16 cellular contexts compared by ENCODE assay signal in the genomic region with DNA sequence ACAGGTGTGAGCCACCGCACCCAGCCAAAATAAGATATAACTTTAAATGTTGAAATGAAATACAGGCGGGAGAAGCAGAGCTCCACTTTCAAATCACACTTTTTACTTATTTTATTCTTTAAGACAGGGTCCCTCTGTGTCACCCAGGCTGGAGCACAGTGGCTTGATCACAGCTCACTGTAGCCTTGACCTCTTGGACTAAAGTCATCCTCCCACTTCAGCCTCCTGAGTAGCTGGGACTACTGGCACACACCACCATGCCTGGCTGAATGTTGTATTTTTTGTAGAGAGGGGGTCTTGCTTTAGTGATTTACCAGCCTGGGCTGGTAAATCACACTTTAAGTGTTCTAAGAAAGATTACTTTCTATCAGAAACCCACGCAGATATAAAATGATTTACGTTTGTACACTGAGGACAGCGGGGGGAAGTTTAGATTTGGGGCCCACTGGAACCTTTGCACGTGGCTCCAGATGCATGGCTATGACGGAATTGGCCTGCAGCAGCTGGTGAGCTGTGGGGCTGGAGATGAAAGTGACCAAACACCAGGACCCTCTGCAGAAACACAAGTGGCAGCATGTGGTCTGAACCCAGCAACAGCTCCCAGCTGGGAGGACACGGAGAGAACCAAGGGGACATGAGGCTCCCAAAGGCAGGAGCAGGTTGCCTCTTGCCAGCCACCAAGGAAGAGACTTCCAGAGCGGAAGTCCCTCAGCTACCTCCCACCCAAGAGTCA. TPM values are rescaled to one million over a fixed set of nuclear protein-coding genes. Genes with fewer than 3 reads are reported as not detected.
DNase-seq lines count a peak whose midpoint lies in the region; ATAC-seq and TF ChIP-seq lines count a peak whose summit lies in the region.
"Had no signal": no experiment of that assay in that cellular context is flagged by ENCODE, and none has a peak within 500 bp of the region (broad histone marks: within the 10 kb centered on the region; RNA-seq: fewer than 3 reads in every experiment).

No MANE protein-coding gene starts in this region.

- peaks cover 14% of the 10 kb centered on the region for H3K9me3 Mint-ChIP-seq in endodermal cell
- H3K9me3 Mint-ChIP-seq: activated T-cell treated with anti-CD3 and anti-CD28 coated beads, Interleukin-2, amount 50 U/mL, for 4 hours; stimulated activated naive B cell treated with anti-CD40 and anti-IgM and Interleukin-4, amounts not matched to agents 10 μg/mL and 1 μg/mL and 100 μg/mL, for 72 hours had no signal

- H3K27ac ChIP-seq in AG04450 (ENCODE audit: low read depth, low read length) (peak overlapping the region; percentile 83), OCI-LY1 (ENCODE audit: low read depth, low read length, poor library complexity, severe bottlenecking) (peak overlapping the region; percentile 97), endodermal cell (ENCODE audit: low read depth, low read length) (no peak overlapping the region), sigmoid colon (peak overlapping the region; percentile 94 to 99 (median 97))
- H3K27ac ChIP-seq: KMS-11 had no signal

- no peak overlapping the region for H3K4me2 ChIP-seq in OCI-LY1 (ENCODE audit: low read length)
- H3K4me2 ChIP-seq: KMS-11 had no signal

- no peak for TF ChIP-seq CTCF in AG04450 (IDR thresholded peaks at IDR 0.05; ENCODE audit: low read depth, low read length)
- TF ChIP-seq CTCF in OCI-LY1 (IDR thresholded peaks at IDR 0.05; ENCODE audit: low read length), result no peak
- TF ChIP-seq CTCF in endodermal cell (conservative IDR thresholded peaks at IDR 0.05), result no peak
- TF ChIP-seq CTCF in sigmoid colon (IDR thresholded peaks at IDR 0.05), result no peak

- WGBS in endodermal cell (ENCODE audit: insufficient coverage in 1 of 2, insufficient read length in 1 of 2), 2 experiments, result 95 to 97% methylated on average over 5 to 9 of the region's 9 CpGs
- 87 to 93% methylated on average over 9 of the region's 9 CpGs for WGBS in sigmoid colon, 2 donors

- no peak overlapping the region for H3K4me3 ChIP-seq in AG04450 (ENCODE audit: low read depth, low read length)
- no peak overlapping the region for H3K4me3 ChIP-seq in OCI-LY1 (ENCODE audit: low read depth, low read length, poor library complexity, severe bottlenecking)
- no peak overlapping the region for H3K4me3 ChIP-seq in endodermal cell (ENCODE audit: low read length)
- no peak overlapping the region for H3K4me3 ChIP-seq in sigmoid colon
- H3K4me3 ChIP-seq: spleen had no signal

- H3K9ac ChIP-seq in OCI-LY1 (ENCODE audit: low read length) (peak overlapping the region; percentile 10; the same call in 1 of the 2 replicates), endodermal cell (ENCODE audit: extremely low read depth, low read length, poor library complexity, severe bottlenecking) (no peak overlapping the region)
- H3K9ac ChIP-seq: KMS-11, parathyroid adenoma had no signal

- no peaks in the 10 kb centered on the region for H3K27me3 ChIP-seq in AG04450 (ENCODE audit: control insufficient read depth, insufficient read depth, low read length)
- H3K27me3 ChIP-seq in OCI-LY1 (ENCODE audit: insufficient read depth, low read length), result no peaks in the 10 kb centered on the region
- no peaks in the 10 kb centered on the region for H3K27me3 ChIP-seq in endodermal cell (ENCODE audit: control insufficient read depth, insufficient read depth, low read length, poor library complexity, severe bottlenecking)
- no peaks in the 10 kb centered on the region for H3K27me3 ChIP-seq in sigmoid colon
- H3K27me3 ChIP-seq: spleen had no signal

- TF ChIP-seq POLR2A in sigmoid colon (IDR thresholded peaks at IDR 0.05), result no peak

- POLR2A ChIA-PET in AG04450 (lab: Yijun Ruan, JAX), result interaction anchor here (0.7 to 2.2 kb wide), 2 partner anchors 14 to 16 kb away, joined by 3 to 5 read pairs; no protein-coding TSS in a partner anchor

- intact Hi-C loops in sigmoid colon (cut with DNase I), result loop anchor here (2.0 kb wide), 1 partner anchor 15 kb away; no protein-coding TSS in a partner anchor

- TF ChIP-seq EP300 in sigmoid colon (IDR thresholded peaks at IDR 0.05), result no peak

- peaks cover 9% of the 10 kb centered on the region for H3K36me3 ChIP-seq in OCI-LY1 (ENCODE audit: insufficient read depth, low read length)
- H3K36me3 ChIP-seq in endodermal cell (ENCODE audit: control insufficient read depth, insufficient read depth, low read length), result peaks cover 17% of the 10 kb centered on the region
- peaks cover 0 to 3% (median 0%) of the 10 kb centered on the region in 4 donors for H3K36me3 ChIP-seq in sigmoid colon
- H3K36me3 ChIP-seq: spleen had no signal

- DNase-seq in AG04450 (ENCODE audit: low read depth, low spot score) (no peak), endodermal cell (no peak), sigmoid colon (no peak), NOMO-1 treated with dmso at 0.1 percent for 144 hours (lab: John Stamatoyannopoulos, UW; ENCODE audit: unreplicated experiment) (no peak), OCI-M1 (lab: John Stamatoyannopoulos, UW) (no peak)
- DNase-seq: activated CD4-positive, alpha-beta T cell treated with anti-CD3 and anti-CD28 coated beads, Interleukin-2, amount 50 U/mL, for 48 hours; activated T-cell treated with anti-CD3 and anti-CD28 coated beads, Interleukin-2, amount 50 U/mL, for 4 hours; NCI-H1105 treated with DMSO at 0.1 percent for 48 hours; spleen; stimulated activated naive B cell treated with anti-CD40 and anti-IgM and Interleukin-4, amounts not matched to agents 10 μg/mL and 1 μg/mL and 100 μg/mL, for 72 hours had no signal

- H3K9me3 ChIP-seq in AG04450 (ENCODE audit: control insufficient read depth, insufficient read depth, low read length) (peaks cover 14% of the 10 kb centered on the region), OCI-LY1 (ENCODE audit: low read length) (peaks cover 4% of the 10 kb centered on the region; the same call in 1 of the 2 replicates), endodermal cell (ENCODE audit: control insufficient read depth, low read length) (peaks cover 14% of the 10 kb centered on the region), sigmoid colon (no peaks in the 10 kb centered on the region)

- H3K4me1 ChIP-seq in OCI-LY1 (ENCODE audit: insufficient read depth, low read length, severe bottlenecking), result peaks cover 73% of the 10 kb centered on the region
- peaks cover 8% of the 10 kb centered on the region for H3K4me1 ChIP-seq in endodermal cell (ENCODE audit: control insufficient read depth, insufficient read depth, low read length)
- peaks cover 0 to 84% (median 83%) of the 10 kb centered on the region in 4 donors for H3K4me1 ChIP-seq in sigmoid colon
- H3K4me1 ChIP-seq: parathyroid adenoma had no signal

- no peak overlapping the region for H3K4me3 Mint-ChIP-seq in endodermal cell
- H3K4me3 Mint-ChIP-seq: activated T-cell treated with anti-CD3 and anti-CD28 coated beads, Interleukin-2, amount 50 U/mL, for 4 hours; stimulated activated naive B cell treated with anti-CD40 and anti-IgM and Interleukin-4, amounts not matched to agents 10 μg/mL and 1 μg/mL and 100 μg/mL, for 72 hours had no signal

- H3K36me3 Mint-ChIP-seq in endodermal cell (ENCODE audit: low read depth), result peaks cover 29% of the 10 kb centered on the region

- H3F3A ChIP-seq in OCI-LY1 (ENCODE audit: insufficient read depth, low read length), result no peaks in the 10 kb centered on the region

- no peaks in the 10 kb centered on the region for H4K20me1 ChIP-seq in OCI-LY1 (ENCODE audit: insufficient read depth, low read length)

- CTCF ChIA-PET in AG04450 (lab: Charles Lee), result interaction anchor here (0.8 kb wide), 1 partner anchor 75 kb away, joined by 3 read pairs; a partner anchor contains a TSS

- H3K9me2 ChIP-seq in OCI-LY1 (ENCODE audit: low read depth, low read length), result no peaks in the 10 kb centered on the region

- H3K27ac Mint-ChIP-seq in endodermal cell, result peak overlapping the region; percentile 7

- ATAC-seq in HG02571 (IDR thresholded peaks at IDR 0.05; ENCODE audit: unreplicated experiment), result no peak
- ATAC-seq in GM19395 (IDR thresholded peaks at IDR 0.05; ENCODE audit: unreplicated experiment), result no peak
- ATAC-seq: activated T-cell treated with anti-CD3 and anti-CD28 coated beads, Interleukin-2, amount 50 U/mL, for 4 hours; stimulated activated naive B cell treated with anti-CD40 and anti-IgM and Interleukin-4, amounts not matched to agents 10 μg/mL and 1 μg/mL and 100 μg/mL, for 72 hours had no signal

- no peak overlapping the region for H2AFZ ChIP-seq in OCI-LY1 (ENCODE audit: low read length)
- H2AFZ ChIP-seq: parathyroid adenoma had no signal

- peaks cover 30% of the 10 kb centered on the region for H3K4me1 Mint-ChIP-seq in endodermal cell

- no peaks in the 10 kb centered on the region for H3K79me2 ChIP-seq in OCI-LY1 (ENCODE audit: insufficient read depth, low read length)

- no peaks in the 10 kb centered on the region for H3K27me3 Mint-ChIP-seq in endodermal cell (ENCODE audit: insufficient read depth)
- H3K27me3 Mint-ChIP-seq: stimulated activated naive B cell treated with anti-CD40 and anti-IgM and Interleukin-4, amounts not matched to agents 10 μg/mL and 1 μg/mL and 100 μg/mL, for 72 hours had no signal

RNA-seq across cellular contexts. Expression of a gene that starts 26.4 kb away (rescaled TPM):
- 0.27 and 0.57 TPM in 2 replicates for polyA plus RNA-seq in AG04450 (2011; rRNA removed)
- 0.17 and 0.28 TPM in 2 replicates for polyA minus RNA-seq in AG04450 (2011; rRNA and poly(A)+ RNA removed)
- total RNA-seq in endodermal cell, result under 1 TPM; 0.18 to 0.24 TPM
- polyA plus RNA-seq in endodermal cell (2013, experiment 1 of 2), result 0.36 TPM
- 0.54 TPM for polyA plus RNA-seq in endodermal cell (2013, experiment 2 of 2)
- under 1 TPM in 1 of 4 donors, not detected in 3; 0.36 TPM for total RNA-seq in sigmoid colon
- 10 to 100 TPM; 14.6 to 25.8 (median 24.3) TPM for polyA plus RNA-seq in sigmoid colon
- total RNA-seq: activated T-cell treated with anti-CD3 and anti-CD28 coated beads, Interleukin-2, amount 50 U/mL, for 4 hours; SK-MEL-5; spleen had no signal
